6 cellular contexts compared by ENCODE assay signal in the genomic region with DNA sequence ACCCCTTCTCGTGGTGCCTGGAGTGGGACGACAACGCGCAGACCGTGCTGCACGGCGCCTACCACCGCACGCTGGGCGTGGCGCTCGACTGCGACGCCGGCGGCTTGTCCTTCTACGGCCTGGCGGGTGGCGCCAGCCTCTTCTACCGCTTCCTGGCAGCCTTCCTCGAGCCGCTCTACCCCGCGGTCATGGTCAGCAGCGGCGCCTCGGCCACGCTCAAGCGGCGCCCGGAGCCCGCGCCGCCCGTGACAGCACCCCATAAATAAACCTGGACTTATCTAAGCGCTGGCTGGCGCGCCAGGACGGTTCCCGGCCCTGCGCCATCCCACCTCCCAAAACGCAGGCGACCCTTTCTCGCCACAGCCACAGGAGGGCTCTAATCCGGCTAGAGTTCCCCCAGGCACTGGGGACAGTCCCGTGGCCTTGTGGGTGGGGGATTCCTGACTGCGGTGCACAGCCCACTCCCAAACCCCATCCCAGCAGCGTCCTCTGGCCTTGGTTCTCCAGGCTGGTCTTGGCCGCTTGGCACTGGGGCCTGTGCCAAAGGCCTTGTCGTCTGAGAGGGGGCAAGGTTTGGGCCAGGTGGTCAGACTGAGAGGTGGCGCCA. TPM values are rescaled to one million over a fixed set of nuclear protein-coding genes. Genes with fewer than 3 reads are reported as not detected.
DNase-seq lines count a peak whose midpoint lies in the region; ATAC-seq and TF ChIP-seq lines count a peak whose summit lies in the region.

No MANE protein-coding gene starts in this region.

- no peaks in the 10 kb centered on the region for H3K9me2 ChIP-seq in OCI-LY7 (ENCODE audit: insufficient read depth, low read length)

- no peak overlapping the region for H3K27ac ChIP-seq in OCI-LY7 (ENCODE audit: low read depth, low read length, poor library complexity, severe bottlenecking)
- peak overlapping the region; percentile 82 for H3K27ac ChIP-seq in colonic mucosa

- peak overlapping the region; percentile 45 to 71 for H3K9ac ChIP-seq in colonic mucosa (ENCODE audit: low read depth in 2 of 2, low read length in 2 of 2)

- CTCF ChIA-PET in OCI-LY7 (lab: Charles Lee; ENCODE audit: unreplicated experiment), result interaction anchor here (0.5 kb wide), 1 partner anchor 94 kb away, joined by 4 read pairs; no protein-coding TSS in a partner anchor

- POLR2A ChIA-PET in OCI-LY7 (lab: Charles Lee), result no interaction called here

- no peak for ATAC-seq in HG03097 (IDR thresholded peaks at IDR 0.05; ENCODE audit: low FRiP score, unreplicated experiment)

- H3K4me3 ChIP-seq in GM12875 (ENCODE audit: low read depth, low read length), result peak overlapping the region; percentile 26
- H3K4me3 ChIP-seq in OCI-LY7 (ENCODE audit: low read depth, low read length, poor library complexity, severe bottlenecking), result peak overlapping the region; percentile 35
- peak overlapping the region; percentile 33 for H3K4me3 ChIP-seq in colonic mucosa

- H3K9me3 ChIP-seq in OCI-LY7 (ENCODE audit: low read length), result no peaks in the 10 kb centered on the region
- no peaks in the 10 kb centered on the region for H3K9me3 ChIP-seq in colonic mucosa

- TF ChIP-seq CTCF in GM12875 (IDR thresholded peaks at IDR 0.05; ENCODE audit: borderline replicate concordance, insufficient read depth, low read depth, low read length) (0 out of 2 replicates have a peak, but pooled peaks have one; percentile 25), OCI-LY7 (conservative IDR thresholded peaks at IDR 0.05; ENCODE audit: low read length) (peak; percentile 64), colonic mucosa (IDR thresholded peaks at IDR 0.05) (no peak)

- intact Hi-C loops in OCI-LY7 (cut with micrococcal nuclease; ENCODE audit: unreplicated experiment) (no loop called here), colonic mucosa (cut with DNase I) (no loop called here)

- H3K27me3 ChIP-seq in colonic mucosa, result no peaks in the 10 kb centered on the region

- no peaks in the 10 kb centered on the region for H3K36me3 ChIP-seq in OCI-LY7 (ENCODE audit: insufficient read depth, low read length)
- H3K36me3 ChIP-seq in colonic mucosa, result no peaks in the 10 kb centered on the region

- no peaks in the 10 kb centered on the region for H4K20me1 ChIP-seq in OCI-LY7 (ENCODE audit: insufficient read depth, low read length)

- no peaks in the 10 kb centered on the region for H3K79me2 ChIP-seq in OCI-LY7 (ENCODE audit: insufficient read depth, low read depth, low read length)

- H3K4me1 ChIP-seq in OCI-LY7 (ENCODE audit: insufficient read depth, low read length, poor library complexity, severe bottlenecking), result no peaks in the 10 kb centered on the region
- peaks cover 24% of the 10 kb centered on the region for H3K4me1 ChIP-seq in colonic mucosa

- peak; percentile 56 for DNase-seq in OCI-LY7 (ENCODE audit: low spot score)
- peak; percentile 73 for DNase-seq in colonic mucosa
- peak; percentile 32 for DNase-seq in pons (ENCODE audit: low spot score)
- DNase-seq in NCI-H524 (lab: John Stamatoyannopoulos, UW), result no peak

- no TSS peak for BruUV-seq in OCI-LY7 (replicated peaks; lab: Mats Ljungman, UMichigan)

- peak overlapping the region; percentile 44 for H2AFZ ChIP-seq in OCI-LY7 (ENCODE audit: low read length)

- peak overlapping the region; percentile 27; the same call in 1 of the 2 replicates for H3K4me2 ChIP-seq in OCI-LY7 (ENCODE audit: low read length)

RNA-seq across cellular contexts. Expression of gene SLC16A5, which starts 10.2 kb away (rescaled TPM):
- not detected in 2 replicates for total RNA-seq in OCI-LY7 (2014; rRNA removed; shearing (Covaris generic))
- total RNA-seq in OCI-LY7 (2022), result not detected in 2 replicates
- total RNA-seq in colonic mucosa, result 10 to 100 TPM; 19.4 to 50.1 TPM

RNA-seq across cellular contexts. Expression of gene KCTD2, which starts 30.6 kb away (rescaled TPM):
- total RNA-seq in OCI-LY7 (2014; rRNA removed; shearing (Covaris generic)), result 26.0 and 29.8 TPM in 2 replicates
- 21.0 and 26.3 TPM in 2 replicates for total RNA-seq in OCI-LY7 (2022)
- total RNA-seq in colonic mucosa, result 10 to 100 TPM; 14.8 to 18.1 TPM

RNA-seq across cellular contexts. Expression of gene ATP5PD, which starts 30.8 kb away (rescaled TPM):
- total RNA-seq in OCI-LY7 (2014; rRNA removed; shearing (Covaris generic)), result 293 and 301 TPM in 2 replicates
- 314 and 317 TPM in 2 replicates for total RNA-seq in OCI-LY7 (2022)
- 100 to 1,000 TPM; 302 to 371 TPM for total RNA-seq in colonic mucosa

RNA-seq across cellular contexts. Expression of gene ARMC7, which starts 32.2 kb away (rescaled TPM):
- total RNA-seq in OCI-LY7 (2014; rRNA removed; shearing (Covaris generic)), result 6.8 and 7.1 TPM in 2 replicates
- total RNA-seq in OCI-LY7 (2022) (16.9 and 19.9 TPM in 2 replicates), colonic mucosa (10 to 100 TPM; 20.5 to 20.7 TPM)

RNA-seq across cellular contexts. Expression of gene NT5C, which starts 53.9 kb away (rescaled TPM):
- total RNA-seq in OCI-LY7 (2014; rRNA removed; shearing (Covaris generic)), result 229 and 259 TPM in 2 replicates
- total RNA-seq in OCI-LY7 (2022) (106 and 107 TPM in 2 replicates), colonic mucosa (10 to 100 TPM; 72.3 to 94.9 TPM)

Comparison
In these comparisons a context has a peak if more than half of its experiments do, and no peak if none do; other contexts are left out.
1. DNase-seq: peak in OCI-LY7 (single experiment), colonic mucosa (single experiment) and pons (single experiment); none in NCI-H524 (0 of 2).
2. RNA of gene SLC16A5, which starts 10.2 kb away (total RNA-seq): 19.4 to 50.1 TPM in colonic mucosa; not detected in OCI-LY7; every median in the first group is over 10 times any median in the second.
3. Peak in every context shown above with its lines, with median percentiles within 50 percentile points of each other: H3K4me3 ChIP-seq.